Comparison of ENCODE assay signal across 4 cellular contexts in genomic region chr7:155445606-155446005, GRCh38. TPM values are rescaled to one million over a fixed set of nuclear protein-coding genes. Genes with fewer than 3 reads are reported as not detected.
"Had no signal": no experiment of that assay in that cellular context is flagged by ENCODE, and none has a peak within 500 bp of the region (broad histone marks: within the 10 kb centered on the region; RNA-seq: fewer than 3 reads in every experiment).

No MANE protein-coding gene starts in this region.

RNA-seq across cellular contexts. Expression of gene EN2, which starts 12.3 kb away (rescaled TPM):
- total RNA-seq: GM23248, GM23338, H7, HFFc6 had no signal
- polyA plus RNA-seq: GM23248, GM23338 had no signal
